Comparison of ENCODE assay signal across 7 cellular contexts in the genomic region with DNA sequence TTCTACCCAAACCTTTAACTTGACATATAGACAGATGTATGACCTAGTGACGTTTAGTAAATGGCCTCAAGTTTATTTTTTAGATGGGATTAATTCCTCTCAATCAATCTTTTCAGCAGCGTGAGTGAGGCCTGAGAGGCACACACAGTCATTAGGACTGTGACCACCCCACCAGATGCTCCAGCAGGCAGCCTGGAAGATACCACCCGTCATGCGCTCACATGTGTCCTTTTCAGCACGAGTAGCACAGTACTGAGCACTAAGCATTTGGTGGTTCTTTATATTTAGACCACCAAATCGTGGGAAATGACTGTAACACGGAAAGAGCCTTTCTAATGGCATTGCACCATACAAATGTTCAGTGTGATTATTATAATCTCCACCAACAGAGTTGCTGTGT.
DNase-seq lines count a peak whose midpoint lies in the region; ATAC-seq and TF ChIP-seq lines count a peak whose summit lies in the region.

No MANE protein-coding gene starts in this region.

- CTCF ChIA-PET in HEK293 (lab: Yijun Ruan, JAX) = interaction anchor here (0.6 to 2.5 kb wide), 26 partner anchors 8 to 1844 kb away, joined by 3 to 17 read pairs (median 3); partner anchors contain the start of gene PDGFD

- H3K27me3 ChIP-seq in KMS-11 (ENCODE audit: insufficient read depth, low read depth) (no peaks in the 10 kb centered on the region), neuron (ENCODE audit: insufficient read depth, low read length) (no peaks in the 10 kb centered on the region)

- H3K9ac ChIP-seq in KMS-11 = no peak overlapping the region

- no peaks in the 10 kb centered on the region for H3K4me1 ChIP-seq in HEK293 (ENCODE audit: control insufficient read depth, insufficient read depth, low read length)
- H3K4me1 ChIP-seq in KMS-11 (ENCODE audit: low read depth, poor library complexity, severe bottlenecking) = no peaks in the 10 kb centered on the region
- peaks cover 7% of the 10 kb centered on the region for H3K4me1 ChIP-seq in neuron (ENCODE audit: insufficient read depth, low read length)

- no peak for DNase-seq in mucosa of gallbladder (ENCODE audit: low spot score)
- DNase-seq in SHP77 treated with DMSO at 0.1 percent for 48 hours (lab: John Stamatoyannopoulos, UW) = no peak

- H2AFZ ChIP-seq in KMS-11 (ENCODE audit: low read depth) = peak overlapping the region; percentile 30; the same call in 1 of the 2 replicates
- peak overlapping the region; percentile 62 for H2AFZ ChIP-seq in neuron (ENCODE audit: low read depth, low read length)

- TF ChIP-seq CTCF in HEK293 (tag by site-specific recombination; IDR thresholded peaks at IDR 0.05) = no peak
- no peak for TF ChIP-seq CTCF in KMS-11 (conservative IDR thresholded peaks at IDR 0.05; ENCODE audit: low read depth, low read length)

- peak; percentile 15 for ATAC-seq in GM19324 (IDR thresholded peaks at IDR 0.05; ENCODE audit: low FRiP score, unreplicated experiment)
- no peak for ATAC-seq in GM21825 (IDR thresholded peaks at IDR 0.05; ENCODE audit: unreplicated experiment)

- H3K9me3 ChIP-seq in HEK293 (ENCODE audit: control insufficient read depth, insufficient read depth, low read depth, low read length) (no peaks in the 10 kb centered on the region), neuron (ENCODE audit: low read length) (no peaks in the 10 kb centered on the region)

- H3K27ac ChIP-seq in HEK293 (ENCODE audit: extremely low read depth, low read depth, low read length) (no peak overlapping the region), KMS-11 (no peak overlapping the region)

- no peaks in the 10 kb centered on the region for H4K20me1 ChIP-seq in KMS-11 (ENCODE audit: insufficient read depth)

- H3K36me3 ChIP-seq in HEK293 (ENCODE audit: control insufficient read depth in 2 of 2, insufficient read depth in 1 of 2, low read length in 2 of 2) (no peaks in the 10 kb centered on the region), KMS-11 (ENCODE audit: insufficient read depth) (no peaks in the 10 kb centered on the region), neuron (ENCODE audit: insufficient read depth, low read length) (no peaks in the 10 kb centered on the region)

- H3K4me3 ChIP-seq in HEK293 (ENCODE audit: low read depth, low read length) (no peak overlapping the region), KMS-11 (IDR thresholded peaks at IDR 0.05; ENCODE audit: insufficient read depth, low read depth, low read length) (no peak overlapping the region), neuron (ENCODE audit: low read length) (no peak overlapping the region)

- H3K4me2 ChIP-seq in KMS-11 = no peak overlapping the region

- POLR2A ChIA-PET in HEK293 (lab: Yijun Ruan, JAX) = interaction anchor here (1.2 kb wide), 1 partner anchor 483 kb away, joined by 3 read pairs; the partner anchor contains the start of gene PDGFD

- H3K79me2 ChIP-seq in KMS-11 (ENCODE audit: insufficient read depth, low read depth) = no peaks in the 10 kb centered on the region

TF ChIP-seq in HEK293, 187 proteins besides CTCF, POLR2A, EP300 and RAD21:
- TF ChIP-seq PRDM10 (tag by site-specific recombination; IDR thresholded peaks at IDR 0.05) = peak; percentile 39; the same call in 1 of the 2 replicates
- TF ChIP-seq, protein P1, sequence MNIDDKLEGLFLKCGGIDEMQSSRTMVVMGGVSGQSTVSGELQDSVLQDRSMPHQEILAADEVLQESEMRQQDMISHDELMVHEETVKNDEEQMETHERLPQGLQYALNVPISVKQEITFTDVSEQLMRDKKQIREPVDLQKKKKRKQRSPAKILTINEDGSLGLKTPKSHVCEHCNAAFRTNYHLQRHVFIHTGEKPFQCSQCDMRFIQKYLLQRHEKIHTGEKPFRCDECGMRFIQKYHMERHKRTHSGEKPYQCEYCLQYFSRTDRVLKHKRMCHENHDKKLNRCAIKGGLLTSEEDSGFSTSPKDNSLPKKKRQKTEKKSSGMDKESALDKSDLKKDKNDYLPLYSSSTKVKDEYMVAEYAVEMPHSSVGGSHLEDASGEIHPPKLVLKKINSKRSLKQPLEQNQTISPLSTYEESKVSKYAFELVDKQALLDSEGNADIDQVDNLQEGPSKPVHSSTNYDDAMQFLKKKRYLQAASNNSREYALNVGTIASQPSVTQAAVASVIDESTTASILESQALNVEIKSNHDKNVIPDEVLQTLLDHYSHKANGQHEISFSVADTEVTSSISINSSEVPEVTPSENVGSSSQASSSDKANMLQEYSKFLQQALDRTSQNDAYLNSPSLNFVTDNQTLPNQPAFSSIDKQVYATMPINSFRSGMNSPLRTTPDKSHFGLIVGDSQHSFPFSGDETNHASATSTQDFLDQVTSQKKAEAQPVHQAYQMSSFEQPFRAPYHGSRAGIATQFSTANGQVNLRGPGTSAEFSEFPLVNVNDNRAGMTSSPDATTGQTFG (tag by site-specific recombination; IDR thresholded peaks at IDR 0.05; ENCODE audit: borderline replicate concordance) = no peak
